In the genomic region with DNA sequence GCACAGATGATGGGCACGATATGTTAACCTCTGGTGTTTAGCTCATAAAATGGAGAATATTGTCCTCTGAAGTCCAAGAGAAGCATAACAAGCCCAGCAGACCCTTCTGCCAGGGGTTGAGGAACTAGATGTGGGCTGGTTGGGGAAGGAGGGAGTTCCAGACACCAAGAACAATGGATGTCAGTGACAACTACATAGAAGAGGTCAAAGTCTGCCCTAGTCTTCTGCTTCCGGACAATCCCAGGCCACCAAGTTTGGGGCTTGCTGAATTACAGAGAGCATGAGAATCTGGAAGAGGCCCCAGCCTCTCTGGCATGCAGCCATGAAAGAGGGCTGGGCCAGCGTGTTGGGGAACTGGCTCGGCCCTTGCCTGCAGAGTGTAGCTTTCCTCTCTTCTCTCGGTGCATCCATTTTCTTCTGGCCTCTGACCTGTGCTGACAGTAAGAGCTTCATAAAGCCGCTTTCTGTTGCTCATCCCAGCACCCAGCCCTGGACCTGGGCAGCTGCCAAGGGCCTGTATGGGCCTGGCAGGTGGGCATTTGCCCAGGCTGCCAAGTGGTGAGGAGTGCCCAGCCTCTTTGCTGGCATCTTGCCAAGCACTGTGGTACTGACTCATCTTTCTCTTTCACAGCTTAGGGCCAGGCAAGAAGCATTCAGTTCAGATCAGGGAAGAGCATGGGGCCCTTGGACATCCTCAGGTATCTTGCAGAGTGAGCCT, we compare ENCODE assay signal across 8 cellular contexts. TPM values are rescaled to one million over a fixed set of nuclear protein-coding genes. Genes with fewer than 3 reads are reported as not detected.
A peak's percentile ranks its signal among the peaks of the same experiment; 100 is the strongest.
DNase-seq lines count a peak whose midpoint lies in the region; ATAC-seq, FAIRE-seq and TF ChIP-seq lines count a peak whose summit lies in the region.

No MANE protein-coding gene starts in this region.

- CTCF ChIA-PET in Caco-2 (lab: Charles Lee): interaction anchor here (1.2 kb wide), 1 partner anchor 15 kb away, joined by 3 read pairs; a partner anchor contains a TSS

- H3K4me3 Mint-ChIP-seq in astrocyte (ENCODE audit: unreplicated experiment): no peak overlapping the region
- no peak overlapping the region for H3K4me3 Mint-ChIP-seq in Caco-2 (ENCODE audit: unreplicated experiment)

- TF ChIP-seq CTCF in astrocyte (IDR thresholded peaks at IDR 0.05; ENCODE audit: insufficient read depth, low read depth, low read length) (no peak), Caco-2 (IDR thresholded peaks at IDR 0.05; ENCODE audit: insufficient read depth in 1 of 2, low read depth in 1 of 2, low read length in 1 of 2, severe bottlenecking in 1 of 2, unreplicated experiment in 1 of 2) (no peak)

- POLR2A ChIA-PET in Caco-2 (lab: Charles Lee): interaction anchor here (0.6 kb wide), 1 partner anchor 15 kb away, joined by 3 read pairs; a partner anchor contains a TSS

- no peak overlapping the region for H3K27ac ChIP-seq in astrocyte (ENCODE audit: low read depth, low read length)

- H3K4me1 Mint-ChIP-seq in astrocyte (ENCODE audit: low read depth, unreplicated experiment) (peaks cover 26% of the 10 kb centered on the region), Caco-2 (ENCODE audit: low read depth, unreplicated experiment) (no peaks in the 10 kb centered on the region)

- H3K27me3 Mint-ChIP-seq in astrocyte (ENCODE audit: low read depth, unreplicated experiment) (no peaks in the 10 kb centered on the region), Caco-2 (ENCODE audit: insufficient read depth, unreplicated experiment) (no peaks in the 10 kb centered on the region)

- no peaks in the 10 kb centered on the region for H3K27me3 ChIP-seq in astrocyte (ENCODE audit: insufficient read depth, low read length)
- H3K27me3 ChIP-seq in Caco-2 (replicated peaks; ENCODE audit: control insufficient read depth, insufficient read depth, low read length): no peaks in the 10 kb centered on the region

- no peaks in the 10 kb centered on the region for H3K79me2 ChIP-seq in astrocyte (ENCODE audit: insufficient read depth, low read length)

- H3K9me3 ChIP-seq in astrocyte (ENCODE audit: insufficient read depth, low read depth, low read length): no peaks in the 10 kb centered on the region
- H3K9me3 ChIP-seq in Caco-2: no peaks in the 10 kb centered on the region

- FAIRE-seq in astrocyte (lab: Jason Lieb, UNC): no peak

- H3K27ac Mint-ChIP-seq in astrocyte (ENCODE audit: unreplicated experiment) (peak overlapping the region; percentile 75), Caco-2 (ENCODE audit: unreplicated experiment) (no peak overlapping the region)

- no peaks in the 10 kb centered on the region for H4K20me1 ChIP-seq in astrocyte (ENCODE audit: insufficient read depth, low read length)

- H3K4me3 ChIP-seq in astrocyte (ENCODE audit: insufficient read depth, low read depth, low read length) (no peak overlapping the region), Caco-2 (ENCODE audit: low read depth, low read length) (no peak overlapping the region)

- H3K36me3 ChIP-seq in astrocyte (ENCODE audit: insufficient read depth, low read length): no peaks in the 10 kb centered on the region
- H3K36me3 ChIP-seq in Caco-2 (ENCODE audit: control insufficient read depth, insufficient read depth, low read length): no peaks in the 10 kb centered on the region

- H2AFZ ChIP-seq in astrocyte (ENCODE audit: low read depth, low read length): no peak overlapping the region

- DNase-seq in NCI-H2107 (lab: John Stamatoyannopoulos, UW): peak; percentile 59
- peak; percentile 60 for DNase-seq in astrocyte (ENCODE audit: low read depth)
- DNase-seq in kidney tubule cell (ENCODE audit: low spot score): peak; percentile 94
- no peak for DNase-seq in OCI-M2 (lab: John Stamatoyannopoulos, UW; ENCODE audit: unreplicated experiment)
- DNase-seq in activated CD8-positive, alpha-beta memory T cell treated with anti-CD3 and anti-CD28 coated beads for 24 hours: no peak
- no peak for DNase-seq in Caco-2

- H3K36me3 Mint-ChIP-seq in astrocyte (ENCODE audit: low read depth, unreplicated experiment): peaks cover 3% of the 10 kb centered on the region
- H3K36me3 Mint-ChIP-seq in Caco-2 (ENCODE audit: insufficient read depth, unreplicated experiment): no peaks in the 10 kb centered on the region

- peak overlapping the region; percentile 3 for H3K4me2 ChIP-seq in astrocyte (ENCODE audit: low read length)

- H3K9me3 Mint-ChIP-seq in astrocyte (ENCODE audit: unreplicated experiment): peaks cover 5% of the 10 kb centered on the region
- H3K9me3 Mint-ChIP-seq in Caco-2 (ENCODE audit: unreplicated experiment): no peaks in the 10 kb centered on the region

- H3K4me1 ChIP-seq in astrocyte (ENCODE audit: insufficient read depth, low read length) (peaks cover 28% of the 10 kb centered on the region), Caco-2 (peaks cover 7% of the 10 kb centered on the region; the same call in 1 of the 2 replicates)

- ATAC-seq in GM18868 (IDR thresholded peaks at IDR 0.05; ENCODE audit: unreplicated experiment) (peak; percentile 61), HG02588 (IDR thresholded peaks at IDR 0.05; ENCODE audit: unreplicated experiment) (no peak)

- intact Hi-C loops in Caco-2 (cut with micrococcal nuclease; ENCODE audit: unreplicated experiment): no loop called here

- no peak overlapping the region for H3K9ac ChIP-seq in astrocyte (ENCODE audit: low read length)

- no TSS peak for BruUV-seq in Caco-2 (replicated peaks; lab: Mats Ljungman, UMichigan)

RNA-seq across cellular contexts. Expression of a gene that starts 14.6 kb away (rescaled TPM):
- total RNA-seq in astrocyte (300 and 337 TPM in 2 replicates), Caco-2 (2022) (121 and 140 TPM in 2 replicates)

RNA-seq across cellular contexts. Expression of a gene that starts 53.6 kb away (rescaled TPM):
- total RNA-seq in astrocyte (11.4 and 13.3 TPM in 2 replicates), Caco-2 (2022) (16.2 and 18.1 TPM in 2 replicates)

Comparison
In these comparisons a context has a peak if more than half of its experiments do, and no peak if none do; other contexts are left out.
1. DNase-seq: peak in NCI-H2107 (single experiment), astrocyte (single experiment) and kidney tubule cell (single experiment); none in OCI-M2 (single experiment), activated CD8-positive, alpha-beta memory T cell treated with anti-CD3 and anti-CD28 coated beads for 24 hours (single experiment) and Caco-2 (0 of 2).